ENCODE assay signal across 17 cellular contexts in the genomic region with DNA sequence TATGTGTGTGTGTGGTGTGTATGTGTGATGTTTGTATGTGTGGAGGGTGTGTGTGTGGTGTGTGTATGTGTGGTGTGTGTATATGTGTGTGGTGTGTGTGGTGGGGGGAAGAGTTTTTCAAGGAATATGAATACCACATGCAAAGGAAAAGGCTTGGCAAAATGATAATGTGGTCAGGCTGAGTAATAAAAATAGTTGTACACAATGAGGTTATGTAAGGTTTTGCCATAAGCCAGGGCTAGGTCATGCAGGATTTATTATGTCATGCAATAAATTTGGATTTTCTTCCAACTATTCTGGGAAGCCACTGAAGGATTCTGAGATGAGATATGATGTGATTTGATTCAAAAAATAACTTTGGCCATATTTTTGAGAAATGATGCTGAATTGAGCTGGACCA.
DNase-seq lines count a peak whose midpoint lies in the region; ATAC-seq and TF ChIP-seq lines count a peak whose summit lies in the region.
"Had no signal": no experiment of that assay in that cellular context is flagged by ENCODE, and none has a peak within 500 bp of the region (broad histone marks: within the 10 kb centered on the region; RNA-seq: fewer than 3 reads in every experiment).

No MANE protein-coding gene starts in this region.

- CTCF ChIA-PET in IMR-90 (lab: Yijun Ruan, JAX): no interaction called here

- no peaks in the 10 kb centered on the region for H3K27me3 Mint-ChIP-seq in progenitor cell of endocrine pancreas

- peak overlapping the region; percentile 96 for H2BK5ac ChIP-seq in IMR-90 (ENCODE audit: low read depth, low read length, poor library complexity, severe bottlenecking)

- no peak overlapping the region for H2BK15ac ChIP-seq in IMR-90 (ENCODE audit: low read depth, low read length)

- TF ChIP-seq POLR2A in IMR-90 (IDR thresholded peaks at IDR 0.05; ENCODE audit: low read depth, low read length) (no peak), tibial nerve (IDR thresholded peaks at IDR 0.05) (no peak)

- no peak overlapping the region for H4K5ac ChIP-seq in IMR-90 (ENCODE audit: low read depth, low read length)

- H3K27ac Mint-ChIP-seq in progenitor cell of endocrine pancreas: peak overlapping the region; percentile 5

- BruUV-seq in IMR-90 (replicated peaks; lab: Mats Ljungman, UMichigan): no TSS peak

- H3K9me1 ChIP-seq in IMR-90 (ENCODE audit: insufficient read depth, low read length): no peaks in the 10 kb centered on the region

- no peaks in the 10 kb centered on the region for H3K36me3 ChIP-seq in IMR-90 (ENCODE audit: control insufficient read depth, insufficient read depth, low read length)
- H3K36me3 ChIP-seq in fibroblast of lung (ENCODE audit: control insufficient read depth, insufficient read depth, low read length): no peaks in the 10 kb centered on the region
- no peaks in the 10 kb centered on the region for H3K36me3 ChIP-seq in tibial nerve

- H3K9me3 ChIP-seq in IMR-90 (ENCODE audit: control insufficient read depth, insufficient read depth, low read length) (peaks cover 5% of the 10 kb centered on the region), fibroblast of lung (ENCODE audit: control insufficient read depth, insufficient read depth, low read depth, low read length) (no peaks in the 10 kb centered on the region), tibial nerve (no peaks in the 10 kb centered on the region)
- H3K9me3 ChIP-seq: Caco-2 had no signal

- no peak overlapping the region for H2BK120ac ChIP-seq in IMR-90 (ENCODE audit: low read depth, low read length)

- H3K4me1 ChIP-seq in IMR-90 (ENCODE audit: control insufficient read depth, insufficient read depth, low read length) (no peaks in the 10 kb centered on the region), fibroblast of lung (ENCODE audit: control insufficient read depth, extremely low read depth, insufficient read depth, low read length) (no peaks in the 10 kb centered on the region), tibial nerve (peaks cover 0 to 11% (median 0%) of the 10 kb centered on the region in 4 donors)
- H3K4me1 ChIP-seq: Caco-2 had no signal

- H4K20me1 ChIP-seq in IMR-90 (ENCODE audit: insufficient read depth, low read length) (no peaks in the 10 kb centered on the region), fibroblast of lung (ENCODE audit: control insufficient read depth, extremely low read depth, insufficient read depth, low read length) (no peaks in the 10 kb centered on the region)

- intact Hi-C loops in IMR-90 (cut with micrococcal nuclease): no loop called here

- H3K27me3 ChIP-seq in IMR-90 (ENCODE audit: control insufficient read depth, insufficient read depth, low read length) (no peaks in the 10 kb centered on the region), fibroblast of lung (ENCODE audit: control insufficient read depth, insufficient read depth, low read length) (no peaks in the 10 kb centered on the region), tibial nerve (no peaks in the 10 kb centered on the region)

- H2AK5ac ChIP-seq in IMR-90 (ENCODE audit: low read depth, low read length): no peak overlapping the region

- H2AFZ ChIP-seq in IMR-90 (replicated peaks; ENCODE audit: low read length, poor library complexity) (no peak overlapping the region), fibroblast of lung (ENCODE audit: low read length) (no peak overlapping the region)

- H3K79me2 ChIP-seq in fibroblast of lung (ENCODE audit: control insufficient read depth, insufficient read depth, low read length): no peaks in the 10 kb centered on the region

- H3K14ac ChIP-seq in IMR-90 (replicated peaks; ENCODE audit: low read depth, low read length): no peak overlapping the region

- TF ChIP-seq CTCF in IMR-90 (conservative IDR thresholded peaks at IDR 0.05; ENCODE audit: low read depth, low read length) (no peak), fibroblast of lung (conservative IDR thresholded peaks at IDR 0.05 in 1 of 2, IDR thresholded peaks at IDR 0.05 in 1 of 2; ENCODE audit: low read depth in 1 of 2, low read length in 2 of 2) (no peak), progenitor cell of endocrine pancreas (IDR thresholded peaks at IDR 0.05; ENCODE audit: unreplicated experiment) (no peak), tibial nerve (IDR thresholded peaks at IDR 0.05) (no peak)

- no peak for TF ChIP-seq RAD21 in IMR-90 (IDR thresholded peaks at IDR 0.05; ENCODE audit: low read length)

- H3K18ac ChIP-seq in IMR-90 (ENCODE audit: low read depth, low read length): no peak overlapping the region

- dilution Hi-C loops in IMR-90 (cut with HindIII; ENCODE audit: low sequenced_read_pairs, unreplicated experiment): no loop called here

- no peaks in the 10 kb centered on the region for H3K79me1 ChIP-seq in IMR-90 (ENCODE audit: low read depth in 1 of 2, low read length in 2 of 2)

- POLR2A ChIA-PET in IMR-90 (lab: Charles Lee; ENCODE audit: unreplicated experiment): no interaction called here

- H2AK9ac ChIP-seq in IMR-90 (replicated peaks; ENCODE audit: low read depth, low read length, poor library complexity): no peak overlapping the region

- H3K9ac ChIP-seq in IMR-90 (ENCODE audit: low read depth, low read length) (no peak overlapping the region), fibroblast of lung (ENCODE audit: insufficient read depth, low read length) (no peak overlapping the region)

- no peak overlapping the region for H3K4me3 Mint-ChIP-seq in progenitor cell of endocrine pancreas (ENCODE audit: low read depth)

- H3K4me3 ChIP-seq in IMR-90 (ENCODE audit: insufficient read depth, low read depth, low read length) (no peak overlapping the region), fibroblast of lung (replicated peaks in 1 of 4; ENCODE audit: control extremely low read depth in 1 of 4, insufficient read depth in 1 of 4, low read depth in 3 of 4, low read length in 4 of 4) (no peak overlapping the region), tibial nerve (no peak overlapping the region)
- H3K4me3 ChIP-seq: GM12878 had no signal

- H2BK20ac ChIP-seq in IMR-90 (ENCODE audit: low read depth, low read length): no peak overlapping the region

- peak; percentile 11 for DNase-seq in A172 (ENCODE audit: low spot score)
- DNase-seq in IMR-90: no peak
- peak; percentile 8 to 57 for DNase-seq in fibroblast of lung (ENCODE audit: low read depth in 2 of 2)
- no peak for DNase-seq in progenitor cell of endocrine pancreas (ENCODE audit: low spot score, unreplicated experiment)
- DNase-seq in medulla oblongata (ENCODE audit: extremely low spot score): no peak
- no peak for DNase-seq in effector CD8-positive, alpha-beta T cell (lab: John Stamatoyannopoulos, UW)
- DNase-seq in ecto neural progenitor cell (ENCODE audit: low spot score): no peak
- no peak for DNase-seq in tibial nerve (ENCODE audit: low spot score in 2 of 2)
- DNase-seq: Caco-2; DMS79; KBM-7; NCI-H1048; NCI-H1694; NCI-H2107; NCI-H345; NK-92 treated with Interleukin-12 subunit alpha and Interleukin-12 subunit beta, amount 100 ng/mL, for 24 hours had no signal

- TF ChIP-seq EP300 in tibial nerve (IDR thresholded peaks at IDR 0.05): peak in 1 of 2 donors; percentile 12

- H3K27ac ChIP-seq in IMR-90 (ENCODE audit: insufficient read depth, low read length): no peak overlapping the region
- H3K27ac ChIP-seq in fibroblast of lung (ENCODE audit: insufficient read depth, low read length): no peak overlapping the region
- H3K27ac ChIP-seq in tibial nerve: no peak overlapping the region

- H4K8ac ChIP-seq in IMR-90 (ENCODE audit: low read depth in 2 of 2, low read length in 2 of 2): no peak overlapping the region

- H3K9me3 Mint-ChIP-seq in progenitor cell of endocrine pancreas (ENCODE audit: low read depth): no peaks in the 10 kb centered on the region

- in situ Hi-C loops in IMR-90 (cut with MboI; ENCODE audit: low sequenced_read_pairs): no loop called here

- H3K4me1 Mint-ChIP-seq in progenitor cell of endocrine pancreas (ENCODE audit: low read depth): peaks cover 5% of the 10 kb centered on the region

- H3K4ac ChIP-seq in IMR-90 (ENCODE audit: low read depth, low read length): no peak overlapping the region

- H3K4me2 ChIP-seq in IMR-90 (ENCODE audit: low read depth, low read length) (no peak overlapping the region), fibroblast of lung (ENCODE audit: extremely low read depth, insufficient read depth, low read length) (no peak overlapping the region)

- no peak overlapping the region for H3K23ac ChIP-seq in IMR-90 (ENCODE audit: low read depth, low read length)

- H3K56ac ChIP-seq in IMR-90 (ENCODE audit: extremely low read depth, insufficient read depth, low read length): no peak overlapping the region

- no peaks in the 10 kb centered on the region for H3K36me3 Mint-ChIP-seq in progenitor cell of endocrine pancreas (ENCODE audit: insufficient read depth)

- no peak overlapping the region for H4K91ac ChIP-seq in IMR-90 (ENCODE audit: insufficient read depth, low read depth, low read length)

- no peak for ATAC-seq in IMR-90 (ENCODE audit: low read depth)
- ATAC-seq: GM12878 had no signal

TF ChIP-seq in IMR-90, 13 proteins besides CTCF, POLR2A, EP300 and RAD21:
- TF ChIP-seq FOS (IDR thresholded peaks at IDR 0.05; ENCODE audit: low read depth, low read length): no peak
- TF ChIP-seq USF2 (IDR thresholded peaks at IDR 0.05; ENCODE audit: low read depth, low read length): no peak
- TF ChIP-seq RCOR1 (IDR thresholded peaks at IDR 0.05; ENCODE audit: insufficient replicate concordance, low read length): no peak
- TF ChIP-seq BHLHE40 (IDR thresholded peaks at IDR 0.05; ENCODE audit: low read depth, low read length): no peak
- TF ChIP-seq NFE2L2 (IDR thresholded peaks at IDR 0.05; ENCODE audit: low read depth, low read length): no peak
- TF ChIP-seq RFX5 (IDR thresholded peaks at IDR 0.05; ENCODE audit: low read depth, low read length): no peak
- TF ChIP-seq CHD1 (IDR thresholded peaks at IDR 0.05; ENCODE audit: low read depth, low read length): no peak
- TF ChIP-seq CEBPB (IDR thresholded peaks at IDR 0.05; ENCODE audit: low read depth, low read length): no peak

Comparison
In these comparisons a context has a peak if more than half of its experiments do, and no peak if none do; other contexts are left out.
1. DNase-seq: peak in A172 (single experiment) and fibroblast of lung (2 of 2); none in IMR-90 (single experiment), progenitor cell of endocrine pancreas (single experiment), medulla oblongata (single experiment), effector CD8-positive, alpha-beta T cell (single experiment), ecto neural progenitor cell (single experiment) and tibial nerve (0 of 2).